In genomic region chr10:23081891-23082290, GRCh38 we compare ENCODE assay signal across 9 cellular contexts. TPM values are rescaled to one million over a fixed set of nuclear protein-coding genes. Genes with fewer than 3 reads are reported as not detected.
DNase-seq lines count a peak whose midpoint lies in the region; ATAC-seq, FAIRE-seq and TF ChIP-seq lines count a peak whose summit lies in the region.
"Had no signal": no experiment of that assay in that cellular context is flagged by ENCODE, and none has a peak within 500 bp of the region (broad histone marks: within the 10 kb centered on the region; RNA-seq: fewer than 3 reads in every experiment).

No MANE protein-coding gene starts in this region.

- H3K9me3 ChIP-seq in WERI-Rb-1 (ENCODE audit: severe bottlenecking) (no peaks in the 10 kb centered on the region), liver (ENCODE audit: control insufficient read depth in 4 of 4, low read length in 3 of 4) (no peaks in the 10 kb centered on the region)

- H3K36me3 ChIP-seq in WERI-Rb-1 (no peaks in the 10 kb centered on the region), liver (ENCODE audit: control insufficient read depth in 4 of 4, insufficient read depth in 3 of 4, low read depth in 1 of 4, low read length in 3 of 4) (no peaks in the 10 kb centered on the region)

- peak; percentile 47 for ATAC-seq in HG02885 (IDR thresholded peaks at IDR 0.05; ENCODE audit: poor library complexity, unreplicated experiment)
- no peak for ATAC-seq in HG03460 (IDR thresholded peaks at IDR 0.05; ENCODE audit: unreplicated experiment)
- ATAC-seq in GM19395 (IDR thresholded peaks at IDR 0.05; ENCODE audit: unreplicated experiment) = no peak

- no peak overlapping the region for H3K9ac ChIP-seq in liver (ENCODE audit: low read depth in 1 of 2, low read length in 2 of 2)

- H3K27me3 ChIP-seq in WERI-Rb-1 (ENCODE audit: insufficient read depth, low read depth, severe bottlenecking) (no peaks in the 10 kb centered on the region), liver (ENCODE audit: control insufficient read depth in 4 of 4, insufficient read depth in 4 of 4, low read length in 3 of 4) (peaks cover 0 to 5% (median 0%) of the 10 kb centered on the region in 4 donors)

- no peak overlapping the region for H3K4me3 ChIP-seq in WERI-Rb-1 (ENCODE audit: low read depth, low read length)
- H3K4me3 ChIP-seq in liver (ENCODE audit: low read depth in 1 of 3, low read length in 3 of 3) = no peak overlapping the region

- no peak for DNase-seq in D721Med (ENCODE audit: insufficient read length, low spot score)
- DNase-seq in WERI-Rb-1 = no peak
- no peak for DNase-seq in NOMO-1 (lab: John Stamatoyannopoulos, UW; ENCODE audit: unreplicated experiment in 2 of 2)
- no peak for DNase-seq in urothelium cell line (ENCODE audit: low spot score)
- DNase-seq: NCI-H187 treated with DMSO at 0.1 percent for 48 hours had no signal

- 82% methylated on average over 4 of the region's 4 CpGs for WGBS in liver

- H3K4me1 ChIP-seq in liver (ENCODE audit: control insufficient read depth in 4 of 4, insufficient read depth in 4 of 4, low read length in 3 of 4) = peaks cover 0 to 8% (median 4%) of the 10 kb centered on the region in 4 donors

- FAIRE-seq in D721Med (lab: Jason Lieb, UNC) (no peak), urothelium cell line (lab: Jason Lieb, UNC) (no peak)

- peak in 1 of 2 donors; percentile 61 for TF ChIP-seq RAD21 in liver (IDR thresholded peaks at IDR 0.05)

- H3K27ac ChIP-seq in WERI-Rb-1 (no peak overlapping the region), liver (ENCODE audit: low read depth in 1 of 2, low read length in 2 of 2) (no peak overlapping the region)

- TF ChIP-seq CTCF in D721Med (IDR thresholded peaks at IDR 0.05; ENCODE audit: insufficient read depth, missing control alignments) = peak; percentile 35
- TF ChIP-seq CTCF in WERI-Rb-1 (IDR thresholded peaks at IDR 0.05; ENCODE audit: low read depth, low read length) = 0 out of 2 replicates have a peak, but pooled peaks have one; percentile 3
- peak; percentile 8 for TF ChIP-seq CTCF in liver (IDR thresholded peaks at IDR 0.05; ENCODE audit: low read depth, low read length, missing input control)

TF ChIP-seq in liver, 16 proteins besides CTCF, POLR2A, EP300 and RAD21:
- TF ChIP-seq ZBTB33 (IDR thresholded peaks at IDR 0.05) (no peak), ATF3 (IDR thresholded peaks at IDR 0.05) (no peak), SP1 (IDR thresholded peaks at IDR 0.05) (no peak), YY1 (IDR thresholded peaks at IDR 0.05) (no peak), FOXA2 (IDR thresholded peaks at IDR 0.05) (no peak), TAF1 (conservative IDR thresholded peaks at IDR 0.05) (no peak), GABPA (IDR thresholded peaks at IDR 0.05 in 1 of 2, conservative IDR thresholded peaks at IDR 0.05 in 1 of 2) (no peak), JUND (IDR thresholded peaks at IDR 0.05) (no peak), MAX (IDR thresholded peaks at IDR 0.05) (no peak), EGR1 (IDR thresholded peaks at IDR 0.05; ENCODE audit: low read depth in 2 of 2) (no peak), HNF4G (IDR thresholded peaks at IDR 0.05) (no peak), NR2F2 (IDR thresholded peaks at IDR 0.05) (no peak), HNF4A (conservative IDR thresholded peaks at IDR 0.05) (no peak), REST (IDR thresholded peaks at IDR 0.05) (no peak), RXRA (IDR thresholded peaks at IDR 0.05) (no peak), FOXA1 (IDR thresholded peaks at IDR 0.05) (no peak)

RNA-seq across cellular contexts. Expression of gene MSRB2, which starts 13.5 kb away (rescaled TPM):
- 1 to 10 TPM; 7.3 to 9.7 TPM for total RNA-seq in liver
- 10 to 100 TPM; 19.2 to 69.4 TPM for polyA plus RNA-seq in liver
